22 cellular contexts compared by ENCODE assay signal in the genomic region with DNA sequence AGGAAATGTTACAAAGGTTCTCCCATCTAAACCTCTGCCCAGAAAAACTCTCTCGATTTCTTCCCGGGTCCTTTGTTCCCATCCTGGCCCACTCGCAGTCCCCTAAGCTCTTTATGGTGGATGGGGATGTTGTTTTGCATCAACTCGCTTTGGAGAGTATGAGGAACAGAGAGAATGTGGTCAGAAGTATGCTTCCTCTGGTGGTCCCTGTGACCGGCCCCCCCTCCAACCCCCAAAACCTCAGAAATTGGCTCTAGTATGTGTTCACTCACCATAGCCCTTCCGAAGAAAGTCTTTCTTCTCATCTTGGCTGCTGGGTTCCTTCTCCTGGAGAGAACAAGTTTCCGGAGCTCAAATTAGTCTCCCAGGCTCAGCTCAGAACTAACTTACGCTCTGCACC. TPM values are rescaled to one million over a fixed set of nuclear protein-coding genes. Genes with fewer than 3 reads are reported as not detected.
DNase-seq lines count a peak whose midpoint lies in the region; ATAC-seq and TF ChIP-seq lines count a peak whose summit lies in the region.
"Had no signal": no experiment of that assay in that cellular context is flagged by ENCODE, and none has a peak within 500 bp of the region (broad histone marks: within the 10 kb centered on the region; RNA-seq: fewer than 3 reads in every experiment).

No MANE protein-coding gene starts in this region.

- H3K36me3 ChIP-seq in BLaER1 treated with 17β-estradiol and CSF1 and Interleukin-3, amounts not matched to agents 10 nM and 100 nM: peaks cover 0 to 31% (median 4%) of the 10 kb centered on the region in 11 experiments; a peak in 6 of 22 replicates
- H3K36me3 ChIP-seq: neural progenitor cell, SJSA1, WERI-Rb-1 had no signal

- CTCF ChIA-PET in activated B cell treated with CpG ODN at 0.5 μM for 24 hours (lab: Charles Lee): interaction anchor here (1.0 to 1.5 kb wide), 3 partner anchors 25 to 92 kb away, joined by 3 to 5 read pairs (median 4); no protein-coding TSS in a partner anchor
- CTCF ChIA-PET in activated CD4-positive, alpha-beta memory T cell treated with anti-CD3 and anti-CD28 coated beads, Interleukin-2, amount 10 ng/mL, durations not matched to agents 7 days and 5 days (lab: Charles Lee): interaction anchor here (1.0 to 1.7 kb wide), 3 partner anchors 9 to 77 kb away, joined by 3 to 5 read pairs (median 4); no protein-coding TSS in a partner anchor

- no peaks in the 10 kb centered on the region for H3K9me3 ChIP-seq in BLaER1 treated with 17β-estradiol and CSF1 and Interleukin-3, amounts not matched to agents 10 nM and 100 nM (replicated peaks in 1 of 11)
- H3K9me3 ChIP-seq: SJSA1 had no signal

- POLR2A ChIA-PET in activated B cell treated with CpG ODN at 0.5 μM for 24 hours (lab: Charles Lee): interaction anchor here (0.7 to 1.9 kb wide), 5 partner anchors 18 to 76 kb away, joined by 4 to 8 read pairs (median 4); no protein-coding TSS in a partner anchor
- POLR2A ChIA-PET in naive thymus-derived CD8-positive, alpha-beta T cell (lab: Charles Lee): no interaction called here
- POLR2A ChIA-PET in activated CD4-positive, alpha-beta memory T cell treated with anti-CD3 and anti-CD28 coated beads, Interleukin-2, amount 10 ng/mL, durations not matched to agents 7 days and 5 days (lab: Charles Lee): no interaction called here

- no peak for DNase-seq in activated B cell treated with CpG ODN at 0.5 μM for 24 hours
- DNase-seq in naive thymus-derived CD8-positive, alpha-beta T cell: no peak
- no peak for DNase-seq in activated CD4-positive, alpha-beta memory T cell treated with anti-CD3 and anti-CD28 coated beads, Interleukin-2, amount 10 ng/mL, durations not matched to agents 7 days and 5 days
- DNase-seq: activated CD8-positive, alpha-beta T cell treated with anti-CD3 and anti-CD28 coated beads for 36 hours; activated naive CD4-positive, alpha-beta T cell treated with Interleukin-2 at 50 U/mL for 16 hours; activated T-cell treated with anti-CD3 and anti-CD28 coated beads, Interleukin-2, amount 50 U/mL, for 1 hour; effector memory CD4-positive, alpha-beta T cell; H9; NCI-H2107; NCI-H524; small intestine; stimulated activated CD4-positive, alpha-beta T cell treated with anti-CD3 and anti-CD28 coated beads, Interleukin-4, amount 100 ng/mL, for 24 hours; T-helper 2 cell; WERI-Rb-1 had no signal

- peaks cover 58% of the 10 kb centered on the region for H3K4me1 Mint-ChIP-seq in activated B cell treated with CpG ODN at 0.5 μM for 24 hours
- H3K4me1 Mint-ChIP-seq in naive thymus-derived CD8-positive, alpha-beta T cell: peaks cover 0 to 36% (median 1%) of the 10 kb centered on the region in 4 donors
- peaks cover 31% of the 10 kb centered on the region for H3K4me1 Mint-ChIP-seq in activated CD4-positive, alpha-beta memory T cell treated with anti-CD3 and anti-CD28 coated beads, Interleukin-2, amount 10 ng/mL, durations not matched to agents 7 days and 5 days

- no peaks in the 10 kb centered on the region for H3K9me3 Mint-ChIP-seq in activated B cell treated with CpG ODN at 0.5 μM for 24 hours
- H3K9me3 Mint-ChIP-seq in naive thymus-derived CD8-positive, alpha-beta T cell: no peaks in the 10 kb centered on the region
- no peaks in the 10 kb centered on the region for H3K9me3 Mint-ChIP-seq in activated CD4-positive, alpha-beta memory T cell treated with anti-CD3 and anti-CD28 coated beads, Interleukin-2, amount 10 ng/mL, durations not matched to agents 7 days and 5 days
- H3K9me3 Mint-ChIP-seq: activated CD8-positive, alpha-beta T cell treated with anti-CD3 and anti-CD28 coated beads for 36 hours; CD14-positive monocyte; H9; neural progenitor cell had no signal

- peak overlapping the region in 6 of 11 experiments; percentile 18 to 42 (median 34); a peak in 7 of 22 replicates for H3K27ac ChIP-seq in BLaER1 treated with 17β-estradiol and CSF1 and Interleukin-3, amounts not matched to agents 10 nM and 100 nM
- H3K27ac ChIP-seq: neural progenitor cell, SJSA1, WERI-Rb-1 had no signal

- peak; percentile 35 for ATAC-seq in GM21390 (IDR thresholded peaks at IDR 0.05; ENCODE audit: unreplicated experiment)
- ATAC-seq in HG03432 (IDR thresholded peaks at IDR 0.05; ENCODE audit: unreplicated experiment): peak; percentile 37
- peak; percentile 28 for ATAC-seq in activated B cell treated with CpG ODN at 0.5 μM for 24 hours (ENCODE audit: low read depth)
- ATAC-seq in naive thymus-derived CD8-positive, alpha-beta T cell: no peak
- no peak for ATAC-seq in GM21529 (IDR thresholded peaks at IDR 0.05; ENCODE audit: unreplicated experiment)
- ATAC-seq in GM19035 (IDR thresholded peaks at IDR 0.05; ENCODE audit: unreplicated experiment): no peak
- ATAC-seq: activated CD8-positive, alpha-beta T cell treated with anti-CD3 and anti-CD28 coated beads for 36 hours had no signal

- intact Hi-C loops in activated B cell treated with CpG ODN at 0.5 μM for 24 hours (cut with micrococcal nuclease): loop anchor here (5.0 kb wide), 1 partner anchor 33 kb away; no protein-coding TSS in a partner anchor

- no peak for TF ChIP-seq CTCF in activated B cell treated with CpG ODN at 0.5 μM for 24 hours (IDR thresholded peaks at IDR 0.05)

- H3K27ac Mint-ChIP-seq in activated B cell treated with CpG ODN at 0.5 μM for 24 hours: peak overlapping the region; percentile 47
- peak overlapping the region in 1 of 10 donors; percentile 73 for H3K27ac Mint-ChIP-seq in naive thymus-derived CD8-positive, alpha-beta T cell
- H3K27ac Mint-ChIP-seq in activated CD4-positive, alpha-beta memory T cell treated with anti-CD3 and anti-CD28 coated beads, Interleukin-2, amount 10 ng/mL, durations not matched to agents 7 days and 5 days: no peak overlapping the region
- H3K27ac Mint-ChIP-seq: activated CD8-positive, alpha-beta T cell treated with anti-CD3 and anti-CD28 coated beads for 36 hours; neural progenitor cell had no signal

- H3K4me2 ChIP-seq in BLaER1 treated with 17β-estradiol and CSF1 and Interleukin-3, amounts not matched to agents 10 nM and 100 nM: peak overlapping the region; percentile 66 to 95 (median 89)
- H3K4me2 ChIP-seq: neural progenitor cell had no signal

- H3K9ac ChIP-seq in BLaER1 treated with 17β-estradiol and CSF1 and Interleukin-3, amounts not matched to agents 10 nM and 100 nM: peak overlapping the region in 1 of 11 experiments; percentile 33; a peak in 1 of 22 replicates
- H3K9ac ChIP-seq: neural progenitor cell had no signal

- peaks cover 39 to 56% (median 51%) of the 10 kb centered on the region in 10 experiments for H3K4me1 ChIP-seq in BLaER1 treated with 17β-estradiol and CSF1 and Interleukin-3, amounts not matched to agents 10 nM and 100 nM
- H3K4me1 ChIP-seq: neural progenitor cell, SJSA1 had no signal

- no peaks in the 10 kb centered on the region for H3K36me3 Mint-ChIP-seq in activated B cell treated with CpG ODN at 0.5 μM for 24 hours (ENCODE audit: low read depth)
- H3K36me3 Mint-ChIP-seq in naive thymus-derived CD8-positive, alpha-beta T cell: peaks cover 0 to 6% (median 0%) of the 10 kb centered on the region in 3 donors
- peaks cover 50% of the 10 kb centered on the region for H3K36me3 Mint-ChIP-seq in activated CD4-positive, alpha-beta memory T cell treated with anti-CD3 and anti-CD28 coated beads, Interleukin-2, amount 10 ng/mL, durations not matched to agents 7 days and 5 days (ENCODE audit: low read depth)

- H3K27me3 Mint-ChIP-seq in activated B cell treated with CpG ODN at 0.5 μM for 24 hours: no peaks in the 10 kb centered on the region
- peaks cover 0 to 5% (median 0%) of the 10 kb centered on the region in 5 donors for H3K27me3 Mint-ChIP-seq in naive thymus-derived CD8-positive, alpha-beta T cell
- H3K27me3 Mint-ChIP-seq in activated CD4-positive, alpha-beta memory T cell treated with anti-CD3 and anti-CD28 coated beads, Interleukin-2, amount 10 ng/mL, durations not matched to agents 7 days and 5 days: no peaks in the 10 kb centered on the region
- H3K27me3 Mint-ChIP-seq: activated CD8-positive, alpha-beta T cell treated with anti-CD3 and anti-CD28 coated beads for 36 hours had no signal

- H3K4me3 ChIP-seq in BLaER1 treated with 17β-estradiol and CSF1 and Interleukin-3, amounts not matched to agents 10 nM and 100 nM: peak overlapping the region in 5 of 10 experiments; percentile 9 to 35 (median 26); a peak in 4 of 20 replicates
- H3K4me3 ChIP-seq: neural progenitor cell, SJSA1 had no signal

- peaks cover 0 to 74% (median 11%) of the 10 kb centered on the region in 11 experiments; a peak in 11 of 22 replicates for H3K27me3 ChIP-seq in BLaER1 treated with 17β-estradiol and CSF1 and Interleukin-3, amounts not matched to agents 10 nM and 100 nM
- H3K27me3 ChIP-seq: neural progenitor cell, SJSA1 had no signal

- peaks cover 0 to 71% (median 29%) of the 10 kb centered on the region in 11 experiments; a peak in 18 of 22 replicates for H4K20me1 ChIP-seq in BLaER1 treated with 17β-estradiol and CSF1 and Interleukin-3, amounts not matched to agents 10 nM and 100 nM

- H3K4me3 Mint-ChIP-seq in activated B cell treated with CpG ODN at 0.5 μM for 24 hours: peak overlapping the region; percentile 65
- no peak overlapping the region for H3K4me3 Mint-ChIP-seq in naive thymus-derived CD8-positive, alpha-beta T cell
- H3K4me3 Mint-ChIP-seq in activated CD4-positive, alpha-beta memory T cell treated with anti-CD3 and anti-CD28 coated beads, Interleukin-2, amount 10 ng/mL, durations not matched to agents 7 days and 5 days: no peak overlapping the region
- H3K4me3 Mint-ChIP-seq: activated CD8-positive, alpha-beta T cell treated with anti-CD3 and anti-CD28 coated beads for 36 hours; H9; neural progenitor cell had no signal

RNA-seq across cellular contexts. Expression of gene GRAMD1B, which starts 54.4 kb away (rescaled TPM):
- total RNA-seq in activated B cell treated with CpG ODN at 0.5 μM for 24 hours: 12.4 and 15.0 TPM in 2 replicates
- total RNA-seq in naive thymus-derived CD8-positive, alpha-beta T cell: 10 to 100 TPM; 10.5 to 10.7 TPM
- polyA plus RNA-seq in naive thymus-derived CD8-positive, alpha-beta T cell: 1 to 10 TPM in 2 of 3 donors, under 1 TPM in 1; 0.76 to 1.3 (median 1.2) TPM
- 10 to 100 TPM; 91.6 to 91.8 TPM for total RNA-seq in activated CD4-positive, alpha-beta memory T cell treated with anti-CD3 and anti-CD28 coated beads, Interleukin-2, amount 10 ng/mL, durations not matched to agents 7 days and 5 days

Comparison
In these comparisons a context has a peak if more than half of its experiments do, and no peak if none do; other contexts are left out.
1. ATAC-seq: peak in GM21390 (single experiment), HG03432 (single experiment) and activated B cell treated with CpG ODN at 0.5 μM for 24 hours (single experiment); none in naive thymus-derived CD8-positive, alpha-beta T cell (0 of 2), GM21529 (single experiment) and GM19035 (single experiment).